14 cellular contexts compared by ENCODE assay signal in the genomic region with DNA sequence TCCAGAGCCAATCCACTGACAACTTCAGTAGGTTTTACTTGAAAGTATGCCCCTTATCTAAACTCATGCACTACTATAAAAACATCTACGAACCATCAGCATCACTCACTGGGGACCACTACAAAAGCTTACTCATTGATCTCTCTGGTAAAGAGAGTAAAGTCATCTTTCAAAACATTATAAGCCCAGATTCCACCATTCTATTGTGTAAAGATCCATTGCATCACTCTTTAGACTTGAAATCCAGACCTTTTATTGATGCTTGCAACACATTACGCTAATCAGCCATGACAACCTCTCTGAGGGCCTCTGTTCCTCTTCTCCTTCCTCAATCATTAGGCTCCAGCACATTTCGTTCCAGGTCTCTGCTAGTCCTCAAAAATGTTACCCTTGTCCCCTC.
"Had no signal": no experiment of that assay in that cellular context is flagged by ENCODE, and none has a peak within 500 bp of the region (broad histone marks: within the 10 kb centered on the region; RNA-seq: fewer than 3 reads in every experiment).

No MANE protein-coding gene starts in this region.

- ATAC-seq: activated T-helper 17 cell treated with anti-CD3 and anti-CD28 coated beads, Interleukin-2, amount 50 U/mL, for 72 hours; left ventricle myocardium superior had no signal

- DNase-seq: activated CD4-positive, alpha-beta T cell treated with anti-CD3 and anti-CD28 coated beads, Interleukin-2, amount 10 ng/mL, durations not matched to agents 7 days and 5 days; activated CD4-positive, CD25-positive, alpha-beta regulatory T cell; activated CD8-positive, alpha-beta memory T cell treated with anti-CD3 and anti-CD28 coated beads for 24 hours; activated naive CD4-positive, alpha-beta T cell treated with anti-CD3 and anti-CD28 coated beads for 36 hours; central memory CD4-positive, alpha-beta T cell; effector CD8-positive, alpha-beta T cell; hippocampal formation; left ventricle myocardium superior; mesendoderm; ovary; small intestine had no signal

- H3K4me3 ChIP-seq: coronary artery, ovary, tibial nerve had no signal
